Comparison of ENCODE assay signal across 29 cellular contexts in genomic region chr9:92035146-92035545, GRCh38.
DNase-seq lines count a peak whose midpoint lies in the region; ATAC-seq and TF ChIP-seq lines count a peak whose summit lies in the region.
"Had no signal": no experiment of that assay in that cellular context is flagged by ENCODE, and none has a peak within 500 bp of the region (broad histone marks: within the 10 kb centered on the region; RNA-seq: fewer than 3 reads in every experiment).

No MANE protein-coding gene starts in this region.

- H3K14ac ChIP-seq in IMR-90 (replicated peaks; ENCODE audit: low read depth, low read length) = peak overlapping the region; percentile 86

- no TSS peak for BruUV-seq in IMR-90 (replicated peaks; lab: Mats Ljungman, UMichigan)

- no CpG with 5 or more reads among the region's 4 CpGs for WGBS in IMR-90 (ENCODE audit: extremely low coverage in 2 of 2, insufficient read length in 1 of 2), 2 experiments
- WGBS in upper lobe of left lung, 2 donors = 77 to 86% methylated on average over 4 of the region's 4 CpGs

- H3K23ac ChIP-seq in IMR-90 (ENCODE audit: low read depth, low read length) = peak overlapping the region; percentile 62; the same call in 1 of the 2 replicates

- TF ChIP-seq RAD21 in IMR-90 (IDR thresholded peaks at IDR 0.05; ENCODE audit: low read length) = no peak

- TF ChIP-seq CTCF in AG04449 (IDR thresholded peaks at IDR 0.05; ENCODE audit: insufficient read depth, low read length, missing control alignments) (no peak), IMR-90 (conservative IDR thresholded peaks at IDR 0.05; ENCODE audit: low read depth, low read length) (no peak), fibroblast of pulmonary artery (IDR thresholded peaks at IDR 0.05; ENCODE audit: low read length, missing control alignments) (no peak), nephron (IDR thresholded peaks at IDR 0.05; ENCODE audit: unreplicated experiment in 3 of 3) (no peak), upper lobe of left lung (IDR thresholded peaks at IDR 0.05) (no peak)

- peaks cover 25% of the 10 kb centered on the region for H3K4me1 ChIP-seq in IMR-90 (ENCODE audit: control insufficient read depth, insufficient read depth, low read length)
- peaks cover 0 to 3% (median 0%) of the 10 kb centered on the region in 4 donors for H3K4me1 ChIP-seq in upper lobe of left lung
- H3K4me1 ChIP-seq: BE2C, pancreas had no signal

- no peaks in the 10 kb centered on the region for H3K9me3 Mint-ChIP-seq in nephron
- H3K9me3 Mint-ChIP-seq: activated T-helper 2 cell treated with anti-CD3 and anti-CD28 coated beads, Interferon-gamma antibody, Interleukin-2, Interleukin-4, amounts not matched to agents 10 μg/mL and 5 μg/mL and 100 μg/mL, durations not matched to agents 14 hours and 24 hours and 36 hours; CD8-positive, alpha-beta T cell; IgD-negative memory B cell; neural crest cell; stimulated activated naive CD8-positive, alpha-beta T cell treated with anti-CD3 and anti-CD28 coated beads, Interleukin-15, Interleukin-2, amounts not matched to agents 100 ng/mL and 50 ng/mL, for 24 hours; T-helper 2 cell treated with Interferon-gamma antibody and Interleukin-4, amounts not matched to agents 5 μg/mL and 100 μg/mL, for 36 hours had no signal

- H3K36me3 ChIP-seq in IMR-90 (ENCODE audit: control insufficient read depth, insufficient read depth, low read length) (peaks cover 30% of the 10 kb centered on the region), upper lobe of left lung (peaks cover 9 to 83% (median 45%) of the 10 kb centered on the region in 4 donors)

- peak overlapping the region; percentile 26; the same call in 1 of the 2 replicates for H3K9ac ChIP-seq in IMR-90 (ENCODE audit: low read depth, low read length)

- peak overlapping the region; percentile 64 for H2BK120ac ChIP-seq in IMR-90 (ENCODE audit: low read depth, low read length)

- H3K4me2 ChIP-seq in IMR-90 (ENCODE audit: low read depth, low read length) = peak overlapping the region; percentile 6; the same call in 1 of the 2 replicates

- H3K9me1 ChIP-seq in IMR-90 (ENCODE audit: insufficient read depth, low read length) = peaks cover 35% of the 10 kb centered on the region

- no peak for TF ChIP-seq EP300 in upper lobe of left lung (IDR thresholded peaks at IDR 0.05)

- H3K4ac ChIP-seq in IMR-90 (ENCODE audit: low read depth, low read length) = peak overlapping the region; percentile 84

- peak overlapping the region; percentile 82 for H2BK20ac ChIP-seq in IMR-90 (ENCODE audit: low read depth, low read length)

- H3K27me3 Mint-ChIP-seq in nephron (ENCODE audit: low read depth) = no peaks in the 10 kb centered on the region
- H3K27me3 Mint-ChIP-seq: IgD-negative memory B cell; stimulated activated naive CD8-positive, alpha-beta T cell treated with anti-CD3 and anti-CD28 coated beads, Interleukin-15, Interleukin-2, amounts not matched to agents 100 ng/mL and 50 ng/mL, for 24 hours had no signal

- in situ Hi-C loops in IMR-90 (cut with MboI; ENCODE audit: low sequenced_read_pairs) = no loop called here

- no peak overlapping the region for H3K4me3 Mint-ChIP-seq in nephron
- H3K4me3 Mint-ChIP-seq: activated CD8-positive, alpha-beta T cell treated with anti-CD3 and anti-CD28 coated beads, Interleukin-2, amount 10 ng/mL, durations not matched to agents 7 days and 5 days; CD8-positive, alpha-beta T cell; IgD-negative memory B cell; neural crest cell; stimulated activated naive CD8-positive, alpha-beta T cell treated with anti-CD3 and anti-CD28 coated beads, Interleukin-15, Interleukin-2, amounts not matched to agents 100 ng/mL and 50 ng/mL, for 24 hours; T-helper 2 cell treated with Interferon-gamma antibody and Interleukin-4, amounts not matched to agents 5 μg/mL and 100 μg/mL, for 36 hours had no signal

- H3K27me3 ChIP-seq in IMR-90 (ENCODE audit: control insufficient read depth, insufficient read depth, low read length) = no peaks in the 10 kb centered on the region
- H3K27me3 ChIP-seq in upper lobe of left lung = no peaks in the 10 kb centered on the region
- H3K27me3 ChIP-seq: BE2C, brain microvascular endothelial cell, pancreas had no signal

- peak overlapping the region; percentile 80; the same call in 1 of the 2 replicates for H2AK5ac ChIP-seq in IMR-90 (ENCODE audit: low read depth, low read length)

- DNase-seq in AG04449 (ENCODE audit: low read depth, low spot score) (peak; percentile 9), IMR-90 (peak; percentile 77), fibroblast of pulmonary artery (ENCODE audit: low read depth) (peak; percentile 39), COLO668 (lab: John Stamatoyannopoulos, UW; ENCODE audit: unreplicated experiment) (no peak), cerebellar cortex (ENCODE audit: low spot score) (no peak), upper lobe of left lung (no peak)
- DNase-seq: activated CD8-positive, alpha-beta T cell treated with anti-CD3 and anti-CD28 coated beads, Interleukin-2, amount 10 ng/mL, durations not matched to agents 7 days and 5 days; activated naive CD4-positive, alpha-beta T cell treated with anti-CD3 and anti-CD28 coated beads, Interleukin-2, amount 50 U/mL, for 16 hours; amniotic stem cell; BE2C; brain microvascular endothelial cell; CD8-positive, alpha-beta T cell; DMS153; MV-4-11; NCI-H1436; NCI-H2107; NCI-H446; NCI-H82; pancreas; stimulated activated CD4-positive, alpha-beta T cell treated with anti-CD3 and anti-CD28 coated beads, Interleukin-2, amount 100 ng/mL, for 24 hours had no signal

- peak overlapping the region; percentile 32 to 66; a peak in 3 of 4 replicates for H4K8ac ChIP-seq in IMR-90 (ENCODE audit: low read depth in 2 of 2, low read length in 2 of 2)

- H3K18ac ChIP-seq in IMR-90 (ENCODE audit: low read depth, low read length) = peak overlapping the region; percentile 75

- peaks cover 66% of the 10 kb centered on the region for H3K36me3 Mint-ChIP-seq in nephron (ENCODE audit: low read depth)

- H3K27ac ChIP-seq in IMR-90 (ENCODE audit: insufficient read depth, low read length) = peak overlapping the region; percentile 87; the same call in 1 of the 2 replicates
- H3K27ac ChIP-seq in upper lobe of left lung = no peak overlapping the region
- H3K27ac ChIP-seq: brain microvascular endothelial cell, pancreas had no signal

- peak overlapping the region; percentile 66 for H2AK9ac ChIP-seq in IMR-90 (replicated peaks; ENCODE audit: low read depth, low read length, poor library complexity)

- intact Hi-C loops in IMR-90 (cut with micrococcal nuclease) = loop anchor here (1.0 to 10.0 kb wide), 2 partner anchors 80 to 260 kb away; no protein-coding TSS in a partner anchor

- peaks cover 9% of the 10 kb centered on the region; the same call in 1 of the 2 replicates for H4K20me1 ChIP-seq in IMR-90 (ENCODE audit: insufficient read depth, low read length)

- H4K5ac ChIP-seq in IMR-90 (ENCODE audit: low read depth, low read length) = peak overlapping the region; percentile 74; the same call in 1 of the 2 replicates

- CTCF ChIA-PET in AG04449 (lab: Yijun Ruan, JAX) (interaction anchor here (1.2 kb wide), 1 partner anchor 19 kb away, joined by 3 read pairs; no protein-coding TSS in a partner anchor), IMR-90 (lab: Yijun Ruan, JAX) (interaction anchor here (0.8 to 1.0 kb wide), 2 partner anchors 81 to 85 kb away, joined by 3 read pairs; partner anchors contain the start of gene ROR2)

- H2AFZ ChIP-seq in IMR-90 (replicated peaks; ENCODE audit: low read length, poor library complexity) = no peak overlapping the region

- peak overlapping the region; percentile 85 for H4K91ac ChIP-seq in IMR-90 (ENCODE audit: insufficient read depth, low read depth, low read length)

- peaks cover 0 to 30% of the 10 kb centered on the region in 2 experiments; a peak in 2 of 4 replicates for H3K79me1 ChIP-seq in IMR-90 (ENCODE audit: low read depth in 1 of 2, low read length in 2 of 2)

- H3K4me3 ChIP-seq in AG04449 (ENCODE audit: low read depth, low read length) (no peak overlapping the region), IMR-90 (ENCODE audit: insufficient read depth, low read depth, low read length) (no peak overlapping the region), fibroblast of pulmonary artery (replicated peaks; ENCODE audit: low read depth, low read length) (no peak overlapping the region), upper lobe of left lung (no peak overlapping the region)
- H3K4me3 ChIP-seq: lung, pancreas, smooth muscle cell had no signal

- ATAC-seq in IMR-90 (ENCODE audit: low read depth) (peak; percentile 50), HG02623 (IDR thresholded peaks at IDR 0.05; ENCODE audit: unreplicated experiment) (no peak), upper lobe of left lung (ENCODE audit: low FRiP score in 2 of 2) (no peak)
- ATAC-seq: activated CD8-positive, alpha-beta T cell treated with anti-CD3 and anti-CD28 coated beads, Interleukin-2, amount 10 ng/mL, durations not matched to agents 7 days and 5 days; CD8-positive, alpha-beta T cell had no signal

- TF ChIP-seq POLR2A in IMR-90 (IDR thresholded peaks at IDR 0.05; ENCODE audit: low read depth, low read length) (no peak), upper lobe of left lung (IDR thresholded peaks at IDR 0.05) (no peak)

- peak overlapping the region; percentile 83 for H2BK5ac ChIP-seq in IMR-90 (ENCODE audit: low read depth, low read length, poor library complexity, severe bottlenecking)

- peak overlapping the region; percentile 85; the same call in 1 of the 3 replicates for H2BK15ac ChIP-seq in IMR-90 (ENCODE audit: low read depth, low read length)

- H3K27ac Mint-ChIP-seq in nephron = peak overlapping the region; percentile 72 to 90 (median 89)
- H3K27ac Mint-ChIP-seq: activated CD8-positive, alpha-beta T cell treated with anti-CD3 and anti-CD28 coated beads, Interleukin-2, amount 10 ng/mL, durations not matched to agents 7 days and 5 days; activated T-helper 2 cell treated with anti-CD3 and anti-CD28 coated beads, Interferon-gamma antibody, Interleukin-2, Interleukin-4, amounts not matched to agents 10 μg/mL and 5 μg/mL and 100 μg/mL, durations not matched to agents 14 hours and 24 hours and 36 hours; IgD-negative memory B cell; stimulated activated naive CD8-positive, alpha-beta T cell treated with anti-CD3 and anti-CD28 coated beads, Interleukin-15, Interleukin-2, amounts not matched to agents 100 ng/mL and 50 ng/mL, for 24 hours; T-helper 2 cell treated with Interferon-gamma antibody and Interleukin-4, amounts not matched to agents 5 μg/mL and 100 μg/mL, for 36 hours had no signal

- dilution Hi-C loops in IMR-90 (cut with HindIII; ENCODE audit: low sequenced_read_pairs, unreplicated experiment) = no loop called here

- peaks cover 14% of the 10 kb centered on the region for H3K4me1 Mint-ChIP-seq in nephron
- H3K4me1 Mint-ChIP-seq: IgD-negative memory B cell had no signal

- H3K9me3 ChIP-seq in IMR-90 (ENCODE audit: control insufficient read depth, insufficient read depth, low read length) = no peaks in the 10 kb centered on the region
- H3K9me3 ChIP-seq in upper lobe of left lung = no peaks in the 10 kb centered on the region
- H3K9me3 ChIP-seq: BE2C, pancreas had no signal

- POLR2A ChIA-PET in AG04449 (lab: Yijun Ruan, JAX) = no interaction called here
- POLR2A ChIA-PET in IMR-90 (lab: Charles Lee; ENCODE audit: unreplicated experiment) = no interaction called here

- no peak overlapping the region for H3K56ac ChIP-seq in IMR-90 (ENCODE audit: extremely low read depth, insufficient read depth, low read length)

TF ChIP-seq in IMR-90, 13 proteins besides CTCF, POLR2A, EP300 and RAD21 (continues in another document):
- TF ChIP-seq FOS (IDR thresholded peaks at IDR 0.05; ENCODE audit: low read depth, low read length) = no peak
- TF ChIP-seq RFX5 (IDR thresholded peaks at IDR 0.05; ENCODE audit: low read depth, low read length) = no peak

Comparison
In these comparisons a context has a peak if more than half of its experiments do, and no peak if none do; other contexts are left out.
1. DNase-seq: peak in AG04449 (single experiment), IMR-90 (single experiment) and fibroblast of pulmonary artery (single experiment); none in COLO668 (single experiment), cerebellar cortex (single experiment) and upper lobe of left lung (0 of 2).